In the genomic region with DNA sequence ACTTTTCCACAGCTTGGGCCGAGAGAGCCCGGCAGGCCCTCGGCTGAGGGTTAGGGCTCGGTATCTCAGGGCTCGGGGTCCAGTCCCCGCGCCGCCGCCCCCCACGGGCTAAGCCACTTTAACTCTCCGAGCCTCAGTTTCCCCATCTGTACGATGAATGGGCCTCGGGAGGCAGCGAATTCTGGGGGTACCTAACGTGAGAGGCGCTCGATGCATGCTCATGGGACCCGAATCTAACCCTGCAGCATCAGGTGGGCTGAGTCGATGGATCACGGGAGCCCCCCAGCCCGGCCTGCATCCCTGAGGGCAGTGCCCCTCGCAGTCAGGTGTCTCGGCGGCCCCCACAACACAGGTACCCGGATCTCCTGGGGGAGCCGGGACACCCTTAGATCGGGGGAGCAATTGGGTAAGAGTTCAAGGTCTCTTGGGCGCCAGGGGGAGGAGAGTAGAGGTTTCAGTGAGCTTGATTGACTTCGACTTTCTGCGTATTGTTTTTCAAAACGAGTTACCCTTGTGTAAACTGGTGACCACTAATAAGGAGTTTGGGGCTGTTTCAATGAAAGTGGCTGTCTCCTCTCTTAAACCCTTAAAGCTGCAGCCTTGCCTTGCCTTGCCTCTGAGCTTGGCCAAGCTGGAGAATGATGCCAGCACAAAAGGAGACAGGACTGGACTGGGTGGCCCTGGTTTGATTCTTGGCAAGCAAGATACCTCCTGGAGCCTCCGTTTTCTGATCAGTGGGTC, we compare ENCODE assay signal across 8 cellular contexts. TPM values are rescaled to one million over a fixed set of nuclear protein-coding genes. Genes with fewer than 3 reads are reported as not detected.
A peak's percentile ranks its signal among the peaks of the same experiment; 100 is the strongest.
DNase-seq lines count a peak whose midpoint lies in the region; ATAC-seq, FAIRE-seq and TF ChIP-seq lines count a peak whose summit lies in the region.

No MANE protein-coding gene starts in this region.

- H3K27me3 Mint-ChIP-seq in Calu3 (ENCODE audit: unreplicated experiment): no peaks in the 10 kb centered on the region

- H3K4me3 Mint-ChIP-seq in Calu3 (ENCODE audit: low read depth, unreplicated experiment): peak overlapping the region; percentile 79
- peak overlapping the region; percentile 81 for H3K4me3 Mint-ChIP-seq in stimulated activated effector memory CD8-positive, alpha-beta T cell treated with anti-CD3 and anti-CD28 coated beads, Interleukin-12 subunit alpha, Interleukin-12 subunit beta, amount 100 ng/mL, for 72 hours

- ATAC-seq in HCT116: no peak
- peak; percentile 18 for ATAC-seq in left colon
- no peak for ATAC-seq in stimulated activated effector memory CD8-positive, alpha-beta T cell treated with anti-CD3 and anti-CD28 coated beads, Interleukin-12 subunit alpha, Interleukin-12 subunit beta, amount 100 ng/mL, for 72 hours
- no peak for ATAC-seq in GM19467 (IDR thresholded peaks at IDR 0.05; ENCODE audit: unreplicated experiment)

- H3K9ac ChIP-seq in HCT116 (ENCODE audit: low read length): peak overlapping the region; percentile 94

- H3K9me3 Mint-ChIP-seq in Calu3 (ENCODE audit: low read depth, unreplicated experiment): no peaks in the 10 kb centered on the region
- H3K9me3 Mint-ChIP-seq in stimulated activated effector memory CD8-positive, alpha-beta T cell treated with anti-CD3 and anti-CD28 coated beads, Interleukin-12 subunit alpha, Interleukin-12 subunit beta, amount 100 ng/mL, for 72 hours: no peaks in the 10 kb centered on the region

- H4K20me1 ChIP-seq in HCT116 (ENCODE audit: insufficient read depth): no peaks in the 10 kb centered on the region

- no peaks in the 10 kb centered on the region for H3K9me3 ChIP-seq in HCT116 (ENCODE audit: control insufficient read depth in 1 of 2, insufficient read depth in 1 of 2, low read depth in 1 of 2, low read length in 2 of 2)

- H3K36me3 ChIP-seq in HCT116 (ENCODE audit: control insufficient read depth in 1 of 2, insufficient read depth in 2 of 2, low read length in 2 of 2) (no peaks in the 10 kb centered on the region), bronchial epithelial cell (ENCODE audit: control insufficient read depth, insufficient read depth, low read length) (no peaks in the 10 kb centered on the region)

- RAD21 ChIA-PET in HCT116 (lab: Charles Lee; ENCODE audit: low non-redundant PET in 1 of 2, low total read pairs in 2 of 2, uncharacterized antibody in 2 of 2, unreplicated experiment in 2 of 2): no interaction called here

- POLR2A ChIA-PET in HCT116 (lab: Charles Lee): interaction anchor here (0.8 to 3.8 kb wide), 13 partner anchors 8 to 153 kb away, joined by 3 to 21 read pairs (median 5); no protein-coding TSS in a partner anchor

- 0 out of 2 replicates have a peak, but pooled peaks have one; percentile 0 for TF ChIP-seq RAD21 in HCT116 (IDR thresholded peaks at IDR 0.05; ENCODE audit: low read depth)

- H3K36me3 Mint-ChIP-seq in Calu3 (ENCODE audit: insufficient read depth, unreplicated experiment): peaks cover 19% of the 10 kb centered on the region
- H3K36me3 Mint-ChIP-seq in stimulated activated effector memory CD8-positive, alpha-beta T cell treated with anti-CD3 and anti-CD28 coated beads, Interleukin-12 subunit alpha, Interleukin-12 subunit beta, amount 100 ng/mL, for 72 hours: peaks cover 13% of the 10 kb centered on the region

- peak overlapping the region; percentile 95 for H3K4me2 ChIP-seq in HCT116 (ENCODE audit: low read length)

- CTCF ChIA-PET in Calu3 (lab: Charles Lee): interaction anchor here (0.6 to 1.2 kb wide), 2 partner anchors 10 to 78 kb away, joined by 3 read pairs; no protein-coding TSS in a partner anchor
- CTCF ChIA-PET in HCT116 (lab: Charles Lee): no interaction called here

- H3K4me1 ChIP-seq in HCT116 (ENCODE audit: control insufficient read depth in 1 of 2, insufficient read depth in 2 of 2, low read length in 2 of 2): peaks cover 16 to 39% of the 10 kb centered on the region in 2 experiments

- intact Hi-C loops in Calu3 (cut with micrococcal nuclease; ENCODE audit: unreplicated experiment) (no loop called here), HCT116 (cut with micrococcal nuclease) (loop anchor here (2.0 kb wide), 1 partner anchor 37 kb away; a partner anchor contains a TSS), left colon (cut with DNase I, micrococcal nuclease) (no loop called here)

- BruUV-seq in Calu3 (replicated peaks; lab: Mats Ljungman, UMichigan) (no TSS peak), HCT116 (replicated peaks; lab: Mats Ljungman, UMichigan) (no TSS peak)

- no peaks in the 10 kb centered on the region for H3K9me2 ChIP-seq in HCT116 (ENCODE audit: insufficient read depth)

- H3K4me1 Mint-ChIP-seq in Calu3 (ENCODE audit: low read depth, unreplicated experiment): no peaks in the 10 kb centered on the region
- peaks cover 14% of the 10 kb centered on the region for H3K4me1 Mint-ChIP-seq in stimulated activated effector memory CD8-positive, alpha-beta T cell treated with anti-CD3 and anti-CD28 coated beads, Interleukin-12 subunit alpha, Interleukin-12 subunit beta, amount 100 ng/mL, for 72 hours

- peak overlapping the region; percentile 68 for H3K27ac ChIP-seq in HCT116 (ENCODE audit: low read depth, low read length)

- H3K27me3 ChIP-seq in HCT116 (ENCODE audit: insufficient read depth, low read length) (no peaks in the 10 kb centered on the region), bronchial epithelial cell (ENCODE audit: control insufficient read depth, insufficient read depth, low read length) (no peaks in the 10 kb centered on the region)

- peak overlapping the region; percentile 94 to 98 for H3K4me3 ChIP-seq in HCT116 (replicated peaks in 1 of 2; ENCODE audit: low read depth in 1 of 2, low read length in 2 of 2)
- peak overlapping the region; percentile 99 for H3K4me3 ChIP-seq in bronchial epithelial cell (ENCODE audit: low read depth, low read length)

- FAIRE-seq in bronchial epithelial cell (lab: Jason Lieb, UNC): no peak

- TF ChIP-seq CTCF in Calu3 (IDR thresholded peaks at IDR 0.05; ENCODE audit: unreplicated experiment) (no peak), HCT116 (IDR thresholded peaks at IDR 0.05 in 2 of 3, conservative IDR thresholded peaks at IDR 0.05 in 1 of 3; ENCODE audit: borderline replicate concordance in 1 of 3, insufficient read depth in 1 of 3, low read depth in 2 of 3, low read length in 2 of 3) (no peak), bronchial epithelial cell (IDR thresholded peaks at IDR 0.05; ENCODE audit: insufficient read depth, low read length, severe bottlenecking) (peak; percentile 3)

- peaks cover 47% of the 10 kb centered on the region for H3K79me2 ChIP-seq in HCT116 (ENCODE audit: insufficient read depth, low read length)

- no peak for TF ChIP-seq POLR2A in HCT116 (IDR thresholded peaks at IDR 0.05; ENCODE audit: borderline replicate concordance, extremely low read depth, insufficient read depth, insufficient read length)

- no peak for DNase-seq in Calu3
- DNase-seq in HCT116 (ENCODE audit: low read depth, low spot score): no peak
- DNase-seq in RPMI7951 (ENCODE audit: low read depth): peak; percentile 40
- no peak for DNase-seq in bronchial epithelial cell (ENCODE audit: low read depth)
- DNase-seq in left colon: peak; percentile 12 to 29
- DNase-seq in stimulated activated effector memory CD8-positive, alpha-beta T cell treated with anti-CD3 and anti-CD28 coated beads, Interleukin-12 subunit alpha, Interleukin-12 subunit beta, amount 100 ng/mL, for 72 hours (ENCODE audit: low spot score in 2 of 2): peak; percentile 13 to 67
- no peak for DNase-seq in middle frontal gyrus (ENCODE audit: extremely low spot score, low spot score)

- H3K27ac Mint-ChIP-seq in Calu3 (ENCODE audit: unreplicated experiment): peak overlapping the region; percentile 60
- H3K27ac Mint-ChIP-seq in stimulated activated effector memory CD8-positive, alpha-beta T cell treated with anti-CD3 and anti-CD28 coated beads, Interleukin-12 subunit alpha, Interleukin-12 subunit beta, amount 100 ng/mL, for 72 hours: peak overlapping the region; percentile 83

- H2AFZ ChIP-seq in HCT116 (ENCODE audit: low read depth, low read length, poor library complexity, severe bottlenecking): no peak overlapping the region

TF ChIP-seq in HCT116, 20 proteins besides CTCF, POLR2A, EP300 and RAD21 (continues in another document):
- no peak for TF ChIP-seq SRF (IDR thresholded peaks at IDR 0.05; ENCODE audit: low read depth)
- TF ChIP-seq, protein P1, sequence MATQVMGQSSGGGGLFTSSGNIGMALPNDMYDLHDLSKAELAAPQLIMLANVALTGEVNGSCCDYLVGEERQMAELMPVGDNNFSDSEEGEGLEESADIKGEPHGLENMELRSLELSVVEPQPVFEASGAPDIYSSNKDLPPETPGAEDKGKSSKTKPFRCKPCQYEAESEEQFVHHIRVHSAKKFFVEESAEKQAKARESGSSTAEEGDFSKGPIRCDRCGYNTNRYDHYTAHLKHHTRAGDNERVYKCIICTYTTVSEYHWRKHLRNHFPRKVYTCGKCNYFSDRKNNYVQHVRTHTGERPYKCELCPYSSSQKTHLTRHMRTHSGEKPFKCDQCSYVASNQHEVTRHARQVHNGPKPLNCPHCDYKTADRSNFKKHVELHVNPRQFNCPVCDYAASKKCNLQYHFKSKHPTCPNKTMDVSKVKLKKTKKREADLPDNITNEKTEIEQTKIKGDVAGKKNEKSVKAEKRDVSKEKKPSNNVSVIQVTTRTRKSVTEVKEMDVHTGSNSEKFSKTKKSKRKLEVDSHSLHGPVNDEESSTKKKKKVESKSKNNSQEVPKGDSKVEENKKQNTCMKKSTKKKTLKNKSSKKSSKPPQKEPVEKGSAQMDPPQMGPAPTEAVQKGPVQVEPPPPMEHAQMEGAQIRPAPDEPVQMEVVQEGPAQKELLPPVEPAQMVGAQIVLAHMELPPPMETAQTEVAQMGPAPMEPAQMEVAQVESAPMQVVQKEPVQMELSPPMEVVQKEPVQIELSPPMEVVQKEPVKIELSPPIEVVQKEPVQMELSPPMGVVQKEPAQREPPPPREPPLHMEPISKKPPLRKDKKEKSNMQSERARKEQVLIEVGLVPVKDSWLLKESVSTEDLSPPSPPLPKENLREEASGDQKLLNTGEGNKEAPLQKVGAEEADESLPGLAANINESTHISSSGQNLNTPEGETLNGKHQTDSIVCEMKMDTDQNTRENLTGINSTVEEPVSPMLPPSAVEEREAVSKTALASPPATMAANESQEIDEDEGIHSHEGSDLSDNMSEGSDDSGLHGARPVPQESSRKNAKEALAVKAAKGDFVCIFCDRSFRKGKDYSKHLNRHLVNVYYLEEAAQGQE (IDR thresholded peaks at IDR 0.05; ENCODE audit: low read depth): no peak
- TF ChIP-seq ZFX (IDR thresholded peaks at IDR 0.05): no peak; the same call in 1 of the 2 replicates
- TF ChIP-seq FOSL1 (IDR thresholded peaks at IDR 0.05; ENCODE audit: low read depth): no peak
- no peak for TF ChIP-seq SIN3A (IDR thresholded peaks at IDR 0.05; ENCODE audit: low read depth)

RNA-seq across cellular contexts. Expression of a gene that starts 0.6 kb away (rescaled TPM):
- total RNA-seq in Calu3 (2022) (65.8 and 83.1 TPM in 2 replicates), HCT116 (2021; ENCODE audit: unreplicated experiment) (120 TPM), bronchial epithelial cell (75.0 and 179 TPM in 2 replicates), left colon (100 to 1,000 TPM; 131 to 150 TPM)
- polyA plus RNA-seq in HCT116 (2012): 90.7 and 111 TPM in 2 replicates
- 33.3 and 34.8 TPM in 2 replicates for total RNA-seq in RPMI7951 (2014; rRNA removed; shearing (Covaris generic))

RNA-seq across cellular contexts. Expression of a gene that starts 36.8 kb away (rescaled TPM):
- total RNA-seq in Calu3 (2022): 35.3 and 39.2 TPM in 2 replicates
- 42.9 TPM for total RNA-seq in HCT116 (2021; ENCODE audit: unreplicated experiment)
- polyA plus RNA-seq in HCT116 (2012): 42.5 and 44.2 TPM in 2 replicates
- total RNA-seq in RPMI7951 (2014; rRNA removed; shearing (Covaris generic)): 49.7 and 60.3 TPM in 2 replicates
- total RNA-seq in bronchial epithelial cell: 10.8 and 17.4 TPM in 2 replicates
- 10 to 100 TPM; 52.8 to 62.3 TPM for total RNA-seq in left colon

Comparison
In these comparisons a context has a peak if more than half of its experiments do, and no peak if none do; other contexts are left out.
1. DNase-seq: peak in RPMI7951 (single experiment), left colon (2 of 2) and stimulated activated effector memory CD8-positive, alpha-beta T cell treated with anti-CD3 and anti-CD28 coated beads, Interleukin-12 subunit alpha, Interleukin-12 subunit beta, amount 100 ng/mL, for 72 hours (2 of 2); none in Calu3 (single experiment), HCT116 (single experiment), bronchial epithelial cell (single experiment) and middle frontal gyrus (single experiment).